ENCODE assay signal across 1 cellular context in the genomic region with DNA sequence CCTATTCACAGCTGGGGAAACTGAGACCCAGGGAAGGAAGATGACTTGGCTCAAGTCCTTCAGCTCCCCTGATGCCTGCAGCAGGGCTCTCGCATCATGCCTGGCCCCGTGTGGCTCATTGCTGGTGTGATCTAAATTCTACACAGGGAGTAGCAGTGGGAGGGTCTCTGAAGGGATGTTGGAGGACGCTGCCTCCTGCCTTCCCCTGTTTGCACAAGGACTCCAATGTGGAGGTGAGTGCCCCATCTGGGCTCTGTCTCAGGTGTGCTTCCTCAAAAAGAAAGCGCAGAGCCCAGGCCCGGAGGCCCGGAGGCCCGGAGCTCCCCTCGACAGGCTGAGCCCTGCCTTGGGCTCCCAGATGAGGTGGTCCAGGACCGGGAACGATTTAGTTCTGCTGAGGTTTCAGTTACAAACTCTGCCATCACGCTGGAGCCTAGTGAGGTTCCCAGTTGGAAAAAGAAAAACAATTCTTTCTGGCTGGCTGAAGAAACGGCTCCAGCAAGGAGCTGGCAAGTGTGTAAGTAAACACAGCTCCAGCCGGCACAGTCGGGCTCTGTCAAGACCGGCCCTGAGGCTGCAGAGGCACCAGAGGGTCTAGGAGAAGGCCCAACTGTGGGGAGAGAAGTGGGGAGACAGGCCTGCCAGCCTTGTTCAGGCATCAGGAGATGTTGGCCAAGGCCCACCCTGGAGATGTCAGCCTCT.
TF ChIP-seq lines count a peak whose summit lies in the region.

No MANE protein-coding gene starts in this region.

TF ChIP-seq in IMR-90, 13 proteins besides CTCF, POLR2A, EP300 and RAD21 (continued from another document):
- no peak for TF ChIP-seq ELK1 (IDR thresholded peaks at IDR 0.05; ENCODE audit: borderline replicate concordance, low read depth, low read length)
- TF ChIP-seq, protein P1, sequence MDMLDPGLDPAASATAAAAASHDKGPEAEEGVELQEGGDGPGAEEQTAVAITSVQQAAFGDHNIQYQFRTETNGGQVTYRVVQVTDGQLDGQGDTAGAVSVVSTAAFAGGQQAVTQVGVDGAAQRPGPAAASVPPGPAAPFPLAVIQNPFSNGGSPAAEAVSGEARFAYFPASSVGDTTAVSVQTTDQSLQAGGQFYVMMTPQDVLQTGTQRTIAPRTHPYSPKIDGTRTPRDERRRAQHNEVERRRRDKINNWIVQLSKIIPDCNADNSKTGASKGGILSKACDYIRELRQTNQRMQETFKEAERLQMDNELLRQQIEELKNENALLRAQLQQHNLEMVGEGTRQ (IDR thresholded peaks at IDR 0.05; ENCODE audit: low read depth, low read length), result no peak
- TF ChIP-seq MXI1 (IDR thresholded peaks at IDR 0.05; ENCODE audit: borderline replicate concordance, low read depth, low read length), result no peak
- no peak for TF ChIP-seq MAFK (IDR thresholded peaks at IDR 0.05; ENCODE audit: low read depth, low read length)
- TF ChIP-seq NFE2L2 (IDR thresholded peaks at IDR 0.05; ENCODE audit: low read depth, low read length), result no peak
- TF ChIP-seq RCOR1 (IDR thresholded peaks at IDR 0.05; ENCODE audit: insufficient replicate concordance, low read length), result no peak
- no peak for TF ChIP-seq CHD1 (IDR thresholded peaks at IDR 0.05; ENCODE audit: low read depth, low read length)
- TF ChIP-seq MAZ (IDR thresholded peaks at IDR 0.05; ENCODE audit: borderline replicate concordance, low read depth, low read length), result no peak
- no peak for TF ChIP-seq CEBPB (IDR thresholded peaks at IDR 0.05; ENCODE audit: low read depth, low read length)
